25 cellular contexts compared by ENCODE assay signal in the genomic region with DNA sequence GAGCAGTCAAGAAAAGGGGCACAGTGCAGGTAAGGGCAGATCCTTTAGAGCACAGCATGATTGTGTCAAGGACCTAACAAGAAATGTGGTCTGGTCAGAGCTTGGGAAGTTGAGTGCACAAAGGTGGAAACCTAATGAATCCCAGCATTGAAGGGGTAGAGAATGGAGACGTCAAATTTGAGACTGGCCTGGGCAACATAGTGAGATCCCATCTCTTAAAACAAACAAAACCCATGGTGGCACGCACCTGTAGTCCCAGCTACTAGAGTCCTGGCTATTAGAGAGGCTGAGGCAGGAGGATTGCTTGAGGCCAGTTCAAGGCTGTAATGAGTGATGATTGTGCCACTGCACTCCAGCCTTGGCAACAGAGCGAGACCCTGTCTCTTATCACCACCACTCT. TPM values are rescaled to one million over a fixed set of nuclear protein-coding genes. Genes with fewer than 3 reads are reported as not detected.
DNase-seq lines count a peak whose midpoint lies in the region; ATAC-seq and TF ChIP-seq lines count a peak whose summit lies in the region.
"Had no signal": no experiment of that assay in that cellular context is flagged by ENCODE, and none has a peak within 500 bp of the region (broad histone marks: within the 10 kb centered on the region; RNA-seq: fewer than 3 reads in every experiment).

No MANE protein-coding gene starts in this region.

- no peaks in the 10 kb centered on the region for H3K9me3 ChIP-seq in CD4-positive, alpha-beta memory T cell (ENCODE audit: control insufficient read depth in 1 of 2, low read length in 2 of 2)
- no peaks in the 10 kb centered on the region for H3K9me3 ChIP-seq in DND-41 (ENCODE audit: insufficient read depth, low read length, severe bottlenecking)
- H3K9me3 ChIP-seq: ovary had no signal

- H3K36me3 ChIP-seq in CD4-positive, alpha-beta memory T cell (ENCODE audit: insufficient read depth, low read length): peaks cover 22% of the 10 kb centered on the region
- H3K36me3 ChIP-seq in DND-41 (ENCODE audit: insufficient read depth, low read length): peaks cover 49% of the 10 kb centered on the region
- H3K36me3 ChIP-seq: ovary had no signal

- no peaks in the 10 kb centered on the region for H3K4me1 ChIP-seq in CD4-positive, alpha-beta memory T cell (ENCODE audit: insufficient read depth, low read length)
- H3K4me1 ChIP-seq in DND-41 (ENCODE audit: insufficient read depth, low read length): no peaks in the 10 kb centered on the region

- no peak for DNase-seq in CD4-positive, alpha-beta memory T cell
- DNase-seq in DND-41 (no peak), naive B cell (no peak), NCI-H510A treated with DMSO at 0.1 percent for 48 hours (lab: John Stamatoyannopoulos, UW) (no peak), anterior cingulate cortex (lab: John Stamatoyannopoulos, UW) (no peak), NCI-H2029 (lab: John Stamatoyannopoulos, UW) (no peak)
- DNase-seq: activated CD4-positive, alpha-beta T cell treated with anti-CD3 and anti-CD28 coated beads, Interleukin-2, amount 50 U/mL, for 4 hours; effector CD8-positive, alpha-beta T cell; H7; hypothalamus; Karpas-422; left cardiac atrium; NCI-H1436; ovary; stimulated activated CD4-positive, alpha-beta T cell treated with anti-CD3 and anti-CD28 coated beads, Interleukin-15, amount 100 ng/mL, for 24 hours; stimulated activated CD4-positive, alpha-beta T cell treated with anti-CD3 and anti-CD28 coated beads, Interleukin-4, amount 100 ng/mL, for 4 hours; T1000; WERI-Rb-1 had no signal

- no peaks in the 10 kb centered on the region for H3K79me2 ChIP-seq in DND-41 (ENCODE audit: insufficient read depth, low read length)

- H3K27ac ChIP-seq in CD4-positive, alpha-beta memory T cell (ENCODE audit: low read depth, low read length): no peak overlapping the region
- no peak overlapping the region for H3K27ac ChIP-seq in DND-41 (ENCODE audit: low read length)
- H3K27ac ChIP-seq: coronary artery, HL-60, ovary, WERI-Rb-1 had no signal

- no peaks in the 10 kb centered on the region for H3K27me3 Mint-ChIP-seq in CD4-positive, alpha-beta memory T cell
- H3K27me3 Mint-ChIP-seq in activated naive CD8-positive, alpha-beta T cell: no peaks in the 10 kb centered on the region
- no peaks in the 10 kb centered on the region for H3K27me3 Mint-ChIP-seq in naive B cell
- H3K27me3 Mint-ChIP-seq: stimulated activated memory B cell treated with anti-CD40 and anti-IgM and Interleukin-4, amounts not matched to agents 10 μg/mL and 1 μg/mL and 100 μg/mL, for 72 hours had no signal

- no peak overlapping the region for H2AFZ ChIP-seq in DND-41 (ENCODE audit: low read depth, low read length)

- H3K9ac ChIP-seq in DND-41 (ENCODE audit: low read depth, low read length): no peak overlapping the region

- intact Hi-C loops in CD4-positive, alpha-beta memory T cell (cut with micrococcal nuclease): no loop called here

- CTCF ChIA-PET in CD4-positive, alpha-beta memory T cell (lab: Charles Lee; ENCODE audit: partially characterized antibody): no interaction called here

- POLR2A ChIA-PET in CD4-positive, alpha-beta memory T cell (lab: Charles Lee; ENCODE audit: partially characterized antibody): no interaction called here

- H3K9me3 Mint-ChIP-seq in CD4-positive, alpha-beta memory T cell: no peaks in the 10 kb centered on the region
- no peaks in the 10 kb centered on the region for H3K9me3 Mint-ChIP-seq in activated naive CD8-positive, alpha-beta T cell (ENCODE audit: low read depth)
- H3K9me3 Mint-ChIP-seq in naive B cell: no peaks in the 10 kb centered on the region
- H3K9me3 Mint-ChIP-seq: activated naive CD4-positive, alpha-beta T cell treated with anti-CD3 and anti-CD28 coated beads, Interleukin-2, amount 50 U/mL, for 72 hours; activated T-helper 1 cell treated with anti-CD3 and anti-CD28 coated beads, Interleukin-12 subunit alpha, Interleukin-12 subunit beta, Interleukin-2, Interleukin-4 antibody, amounts not matched to agents 30 ng/mL and 10 ng/mL and 1 ng/mL, durations not matched to agents 14 hours and 24 hours and 36 hours; stimulated activated memory B cell treated with anti-CD40 and anti-IgM and Interleukin-4, amounts not matched to agents 10 μg/mL and 1 μg/mL and 100 μg/mL, for 72 hours had no signal

- no peak for TF ChIP-seq CTCF in DND-41 (IDR thresholded peaks at IDR 0.05; ENCODE audit: borderline replicate concordance, extremely low read depth, low read length, poor library complexity, severe bottlenecking)

- H3K27me3 ChIP-seq in CD4-positive, alpha-beta memory T cell (ENCODE audit: insufficient read depth, low read length): no peaks in the 10 kb centered on the region
- H3K27me3 ChIP-seq in DND-41 (ENCODE audit: insufficient read depth, low read length, poor library complexity): no peaks in the 10 kb centered on the region
- H3K27me3 ChIP-seq: ovary had no signal

- H3K4me3 ChIP-seq in CD4-positive, alpha-beta memory T cell (ENCODE audit: low read length in 2 of 2): no peak overlapping the region
- no peak overlapping the region for H3K4me3 ChIP-seq in DND-41 (ENCODE audit: low read depth in 1 of 2, low read length in 2 of 2)
- H3K4me3 ChIP-seq: coronary artery, ovary had no signal

- H3K27ac Mint-ChIP-seq in CD4-positive, alpha-beta memory T cell: peak overlapping the region in 5 of 7 donors; percentile 28 to 85 (median 53)
- peak overlapping the region; percentile 61 for H3K27ac Mint-ChIP-seq in activated naive CD8-positive, alpha-beta T cell
- peak overlapping the region in 5 of 6 donors; percentile 42 to 86 (median 85) for H3K27ac Mint-ChIP-seq in naive B cell
- H3K27ac Mint-ChIP-seq: activated T-helper 1 cell treated with anti-CD3 and anti-CD28 coated beads, Interleukin-12 subunit alpha, Interleukin-12 subunit beta, Interleukin-2, Interleukin-4 antibody, amounts not matched to agents 30 ng/mL and 10 ng/mL and 1 ng/mL, durations not matched to agents 14 hours and 24 hours and 36 hours; stimulated activated memory B cell treated with anti-CD40 and anti-IgM and Interleukin-4, amounts not matched to agents 10 μg/mL and 1 μg/mL and 100 μg/mL, for 72 hours had no signal

- peaks cover 10 to 16% (median 13%) of the 10 kb centered on the region in 4 donors for H3K4me1 Mint-ChIP-seq in CD4-positive, alpha-beta memory T cell
- H3K4me1 Mint-ChIP-seq in activated naive CD8-positive, alpha-beta T cell (ENCODE audit: low read depth): peaks cover 32% of the 10 kb centered on the region
- H3K4me1 Mint-ChIP-seq in naive B cell: peaks cover 4 to 20% (median 12%) of the 10 kb centered on the region in 3 donors
- H3K4me1 Mint-ChIP-seq: stimulated activated memory B cell treated with anti-CD40 and anti-IgM and Interleukin-4, amounts not matched to agents 10 μg/mL and 1 μg/mL and 100 μg/mL, for 72 hours had no signal

- H3K4me2 ChIP-seq in DND-41 (ENCODE audit: insufficient read depth, low read length): no peak overlapping the region

- H3K36me3 Mint-ChIP-seq in CD4-positive, alpha-beta memory T cell: peaks cover 25 to 37% of the 10 kb centered on the region in 2 donors
- H3K36me3 Mint-ChIP-seq in activated naive CD8-positive, alpha-beta T cell: peaks cover 2% of the 10 kb centered on the region
- H3K36me3 Mint-ChIP-seq in naive B cell: peaks cover 0 to 13% of the 10 kb centered on the region in 2 donors

- peak overlapping the region in 1 of 8 donors; percentile 50 for H3K4me3 Mint-ChIP-seq in CD4-positive, alpha-beta memory T cell
- H3K4me3 Mint-ChIP-seq in activated naive CD8-positive, alpha-beta T cell: peak overlapping the region; percentile 0
- peak overlapping the region in 1 of 8 donors; percentile 53 for H3K4me3 Mint-ChIP-seq in naive B cell
- H3K4me3 Mint-ChIP-seq: activated T-helper 1 cell treated with anti-CD3 and anti-CD28 coated beads, Interleukin-12 subunit alpha, Interleukin-12 subunit beta, Interleukin-2, Interleukin-4 antibody, amounts not matched to agents 30 ng/mL and 10 ng/mL and 1 ng/mL, durations not matched to agents 14 hours and 24 hours and 36 hours; stimulated activated memory B cell treated with anti-CD40 and anti-IgM and Interleukin-4, amounts not matched to agents 10 μg/mL and 1 μg/mL and 100 μg/mL, for 72 hours had no signal

- ATAC-seq in DND-41 (ENCODE audit: insufficient read depth, low read depth) (peak; percentile 11; the same call in 1 of the 3 replicates), naive B cell (ENCODE audit: low read depth in 2 of 2) (no peak), HG02678 (IDR thresholded peaks at IDR 0.05; ENCODE audit: unreplicated experiment) (no peak)
- ATAC-seq: stimulated activated memory B cell treated with anti-CD40 and anti-IgM and Interleukin-4, amounts not matched to agents 10 μg/mL and 1 μg/mL and 100 μg/mL, for 72 hours had no signal

- peaks cover 4% of the 10 kb centered on the region; the same call in 1 of the 2 replicates for H4K20me1 ChIP-seq in DND-41 (ENCODE audit: insufficient read depth, low read length)

RNA-seq across cellular contexts. Expression of a gene that starts 37.0 kb away (rescaled TPM):
- total RNA-seq in CD4-positive, alpha-beta memory T cell: 100 to 1,000 TPM; 272 to 293 TPM
- 10 to 100 TPM; 17.1 to 51.1 TPM for polyA plus RNA-seq in CD4-positive, alpha-beta memory T cell
- polyA plus RNA-seq in naive B cell (ENCODE audit: low read depth in 6 of 6): 10 to 100 TPM; 13.5 to 35.0 (median 15.8) TPM

RNA-seq across cellular contexts. Expression of a gene that starts 55.5 kb away (rescaled TPM):
- 100 to 1,000 TPM; 162 to 169 TPM for total RNA-seq in CD4-positive, alpha-beta memory T cell
- 100 to 1,000 TPM in 1 of 2 donors, 10 to 100 TPM in 1; 58.7 to 131 TPM for polyA plus RNA-seq in CD4-positive, alpha-beta memory T cell
- polyA plus RNA-seq in naive B cell (ENCODE audit: low read depth in 6 of 6): 100 to 1,000 TPM; 101 to 213 (median 115) TPM
